In the genomic region with DNA sequence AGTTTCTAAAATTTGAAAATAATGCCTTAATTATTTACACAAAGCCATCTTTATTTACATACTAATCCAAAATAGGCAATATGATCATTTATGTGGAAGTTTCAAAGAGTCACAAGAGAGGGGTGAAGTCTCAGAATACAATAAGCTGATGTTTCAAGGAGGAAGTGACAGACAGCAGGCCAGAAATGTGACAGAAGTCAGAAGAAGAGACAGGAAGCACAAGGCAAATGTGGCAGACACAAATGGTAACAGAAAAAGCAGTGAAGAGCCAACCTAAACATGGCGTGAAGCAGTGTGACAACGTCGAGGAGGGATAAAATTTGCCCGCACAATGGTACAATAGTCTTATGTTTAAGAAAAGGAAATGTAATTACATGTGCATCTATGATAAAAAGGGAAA, we compare ENCODE assay signal across 11 cellular contexts. TPM values are rescaled to one million over a fixed set of nuclear protein-coding genes. Genes with fewer than 3 reads are reported as not detected.
A peak's percentile ranks its signal among the peaks of the same experiment; 100 is the strongest.
DNase-seq lines count a peak whose midpoint lies in the region; ATAC-seq, FAIRE-seq and TF ChIP-seq lines count a peak whose summit lies in the region.
"Had no signal": no experiment of that assay in that cellular context is flagged by ENCODE, and none has a peak within 500 bp of the region (broad histone marks: within the 10 kb centered on the region; RNA-seq: fewer than 3 reads in every experiment).

No MANE protein-coding gene starts in this region.

- FAIRE-seq in kidney (lab: Jason Lieb, UNC): no peak

- ATAC-seq in GM19452 (IDR thresholded peaks at IDR 0.05; ENCODE audit: unreplicated experiment) (peak; percentile 57), HG03064 (IDR thresholded peaks at IDR 0.05; ENCODE audit: low read depth, unreplicated experiment) (peak; percentile 65)

- H3K9me3 ChIP-seq in kidney (ENCODE audit: control insufficient read depth in 1 of 2, low read length in 2 of 2): no peaks in the 10 kb centered on the region

- POLR2A ChIA-PET in activated CD4-positive, alpha-beta memory T cell treated with anti-CD3 and anti-CD28 coated beads for 36 hours (lab: Charles Lee): no interaction called here

- no peak overlapping the region for H3K27ac ChIP-seq in kidney (ENCODE audit: low read depth in 2 of 2, low read length in 2 of 2)
- H3K27ac ChIP-seq: skin epidermis had no signal

- TF ChIP-seq CTCF in GM12864 (IDR thresholded peaks at IDR 0.05; ENCODE audit: low read depth, low read length, missing control alignments) (no peak), kidney (IDR thresholded peaks at IDR 0.05; ENCODE audit: borderline replicate concordance, extremely low read depth, insufficient read depth) (no peak)

- H3K36me3 ChIP-seq in kidney (ENCODE audit: control insufficient read depth in 1 of 2, insufficient read depth in 2 of 2, low read length in 2 of 2): peaks cover 9 to 29% of the 10 kb centered on the region in 2 donors

- CTCF ChIA-PET in activated CD4-positive, alpha-beta memory T cell treated with anti-CD3 and anti-CD28 coated beads for 36 hours (lab: Charles Lee): no interaction called here

- no peak overlapping the region for H3K4me3 ChIP-seq in GM12864 (ENCODE audit: low read depth, low read length)
- H3K4me3 ChIP-seq in kidney (ENCODE audit: low read length in 2 of 2): no peak overlapping the region
- H3K4me3 ChIP-seq: skin epidermis had no signal

- H3K4me1 ChIP-seq in kidney (ENCODE audit: control insufficient read depth in 1 of 2, insufficient read depth in 1 of 2, low read depth in 1 of 2, low read length in 2 of 2): no peaks in the 10 kb centered on the region

- peak overlapping the region; percentile 9 for H3K27ac Mint-ChIP-seq in activated T-helper 1 cell treated with anti-CD3 and anti-CD28 coated beads, Interleukin-12 subunit alpha, Interleukin-12 subunit beta, Interleukin-2, Interleukin-4 antibody, amounts not matched to agents 30 ng/mL and 10 ng/mL and 1 ng/mL, durations not matched to agents 14 hours and 24 hours and 36 hours
- no peak overlapping the region for H3K27ac Mint-ChIP-seq in activated CD4-positive, alpha-beta memory T cell treated with anti-CD3 and anti-CD28 coated beads for 36 hours

- no peak overlapping the region for H3K4me3 Mint-ChIP-seq in activated T-helper 1 cell treated with anti-CD3 and anti-CD28 coated beads, Interleukin-12 subunit alpha, Interleukin-12 subunit beta, Interleukin-2, Interleukin-4 antibody, amounts not matched to agents 30 ng/mL and 10 ng/mL and 1 ng/mL, durations not matched to agents 14 hours and 24 hours and 36 hours
- no peak overlapping the region for H3K4me3 Mint-ChIP-seq in activated CD4-positive, alpha-beta memory T cell treated with anti-CD3 and anti-CD28 coated beads for 36 hours

- peaks cover 4% of the 10 kb centered on the region for H3K9me3 Mint-ChIP-seq in activated T-helper 1 cell treated with anti-CD3 and anti-CD28 coated beads, Interleukin-12 subunit alpha, Interleukin-12 subunit beta, Interleukin-2, Interleukin-4 antibody, amounts not matched to agents 30 ng/mL and 10 ng/mL and 1 ng/mL, durations not matched to agents 14 hours and 24 hours and 36 hours
- H3K9me3 Mint-ChIP-seq in activated CD4-positive, alpha-beta memory T cell treated with anti-CD3 and anti-CD28 coated beads for 36 hours: peaks cover 4% of the 10 kb centered on the region

- peak; percentile 26 for DNase-seq in GM12864 (ENCODE audit: low read depth)
- DNase-seq in activated T-helper 1 cell treated with anti-CD3 and anti-CD28 coated beads, Interleukin-12 subunit alpha, Interleukin-12 subunit beta, Interleukin-2, Interleukin-4 antibody, amounts not matched to agents 30 ng/mL and 10 ng/mL and 1 ng/mL, durations not matched to agents 14 hours and 24 hours and 36 hours (ENCODE audit: low spot score): no peak
- no peak for DNase-seq in activated CD4-positive, alpha-beta memory T cell treated with anti-CD3 and anti-CD28 coated beads for 36 hours
- DNase-seq in kidney: no peak
- no peak for DNase-seq in islet precursor cell
- no peak for DNase-seq in cardiac septum (ENCODE audit: low spot score)
- DNase-seq: activated naive CD4-positive, alpha-beta T cell treated with Interleukin-2 at 50 U/mL for 16 hours; NCI-H2081 treated with DMSO at 0.1 percent for 48 hours had no signal

- H3K36me3 Mint-ChIP-seq in activated T-helper 1 cell treated with anti-CD3 and anti-CD28 coated beads, Interleukin-12 subunit alpha, Interleukin-12 subunit beta, Interleukin-2, Interleukin-4 antibody, amounts not matched to agents 30 ng/mL and 10 ng/mL and 1 ng/mL, durations not matched to agents 14 hours and 24 hours and 36 hours (ENCODE audit: low read depth): peaks cover 38% of the 10 kb centered on the region
- H3K36me3 Mint-ChIP-seq in activated CD4-positive, alpha-beta memory T cell treated with anti-CD3 and anti-CD28 coated beads for 36 hours: peaks cover 54% of the 10 kb centered on the region

- H3K9ac ChIP-seq in kidney (ENCODE audit: low read length in 2 of 2): no peak overlapping the region

- no peaks in the 10 kb centered on the region for H3K27me3 Mint-ChIP-seq in activated T-helper 1 cell treated with anti-CD3 and anti-CD28 coated beads, Interleukin-12 subunit alpha, Interleukin-12 subunit beta, Interleukin-2, Interleukin-4 antibody, amounts not matched to agents 30 ng/mL and 10 ng/mL and 1 ng/mL, durations not matched to agents 14 hours and 24 hours and 36 hours (ENCODE audit: insufficient read depth)
- no peaks in the 10 kb centered on the region for H3K27me3 Mint-ChIP-seq in activated CD4-positive, alpha-beta memory T cell treated with anti-CD3 and anti-CD28 coated beads for 36 hours

- intact Hi-C loops in activated T-helper 1 cell treated with anti-CD3 and anti-CD28 coated beads, Interleukin-12 subunit alpha, Interleukin-12 subunit beta, Interleukin-2, Interleukin-4 antibody, amounts not matched to agents 30 ng/mL and 10 ng/mL and 1 ng/mL, durations not matched to agents 14 hours and 24 hours and 36 hours (cut with micrococcal nuclease): no loop called here
- intact Hi-C loops in activated CD4-positive, alpha-beta memory T cell treated with anti-CD3 and anti-CD28 coated beads for 36 hours (cut with micrococcal nuclease): no loop called here
- intact Hi-C loops in kidney (cut with DNase I): no loop called here
- intact Hi-C loops in cardiac septum (cut with DNase I): no loop called here

- peaks cover 11% of the 10 kb centered on the region for H3K4me1 Mint-ChIP-seq in activated T-helper 1 cell treated with anti-CD3 and anti-CD28 coated beads, Interleukin-12 subunit alpha, Interleukin-12 subunit beta, Interleukin-2, Interleukin-4 antibody, amounts not matched to agents 30 ng/mL and 10 ng/mL and 1 ng/mL, durations not matched to agents 14 hours and 24 hours and 36 hours (ENCODE audit: low read depth)
- no peaks in the 10 kb centered on the region for H3K4me1 Mint-ChIP-seq in activated CD4-positive, alpha-beta memory T cell treated with anti-CD3 and anti-CD28 coated beads for 36 hours (ENCODE audit: low read depth)

RNA-seq across cellular contexts. Expression of a gene that starts 59.8 kb away (rescaled TPM):
- total RNA-seq in activated T-helper 1 cell treated with anti-CD3 and anti-CD28 coated beads, Interleukin-12 subunit alpha, Interleukin-12 subunit beta, Interleukin-2, Interleukin-4 antibody, amounts not matched to agents 30 ng/mL and 10 ng/mL and 1 ng/mL, durations not matched to agents 14 hours and 24 hours and 36 hours: 20.4 and 20.7 TPM in 2 replicates
- total RNA-seq in activated CD4-positive, alpha-beta memory T cell treated with anti-CD3 and anti-CD28 coated beads for 36 hours: 10 to 100 TPM; 11.0 to 12.2 TPM
- total RNA-seq in kidney: 20.8 TPM
- polyA plus RNA-seq in kidney (ENCODE audit: insufficient read depth, low read depth, low replicate concordance): 3.3 TPM
- total RNA-seq in cardiac septum: 13.1 TPM
